Comparison of ENCODE assay signal across 1 cellular context in the genomic region with DNA sequence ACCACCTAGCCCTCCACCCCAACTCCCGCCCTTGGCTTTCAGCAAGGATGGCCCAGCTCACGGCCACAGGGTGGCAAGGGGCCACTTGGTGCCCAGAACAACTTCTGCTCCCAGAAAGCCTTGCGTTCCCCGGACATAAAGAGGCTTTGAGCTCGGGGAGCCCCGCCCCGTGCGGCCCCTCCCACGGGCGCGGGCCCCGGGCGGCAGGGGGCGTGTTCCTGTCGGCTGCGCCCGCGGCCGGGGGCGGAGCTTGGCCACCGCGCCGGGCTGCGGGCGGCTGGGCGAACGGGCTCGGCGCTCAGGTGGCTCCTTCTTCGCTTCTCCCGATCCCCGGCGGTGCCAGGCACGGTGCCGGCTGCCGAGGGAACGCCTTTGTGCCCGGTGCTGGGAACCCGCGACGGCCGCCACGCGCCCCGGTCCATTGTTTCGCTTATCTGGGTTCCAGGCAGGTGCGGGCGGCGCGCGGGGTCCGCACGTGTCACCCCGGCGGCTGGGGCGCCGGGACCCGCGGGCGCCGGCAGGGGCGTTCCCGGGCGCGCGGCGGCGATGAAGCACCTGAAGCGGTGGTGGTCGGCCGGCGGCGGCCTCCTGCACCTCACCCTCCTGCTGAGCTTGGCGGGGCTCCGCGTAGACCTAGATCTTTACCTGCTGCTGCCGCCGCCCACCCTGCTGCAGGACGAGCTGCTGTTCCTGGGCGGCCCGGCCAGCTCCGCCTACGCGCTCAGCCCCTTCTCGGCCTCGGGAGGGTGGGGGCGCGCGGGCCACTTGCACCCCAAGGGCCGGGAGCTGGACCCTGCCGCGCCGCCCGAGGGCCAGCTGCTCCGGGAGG.
TF ChIP-seq lines count a peak whose summit lies in the region.

A gene with protein sequence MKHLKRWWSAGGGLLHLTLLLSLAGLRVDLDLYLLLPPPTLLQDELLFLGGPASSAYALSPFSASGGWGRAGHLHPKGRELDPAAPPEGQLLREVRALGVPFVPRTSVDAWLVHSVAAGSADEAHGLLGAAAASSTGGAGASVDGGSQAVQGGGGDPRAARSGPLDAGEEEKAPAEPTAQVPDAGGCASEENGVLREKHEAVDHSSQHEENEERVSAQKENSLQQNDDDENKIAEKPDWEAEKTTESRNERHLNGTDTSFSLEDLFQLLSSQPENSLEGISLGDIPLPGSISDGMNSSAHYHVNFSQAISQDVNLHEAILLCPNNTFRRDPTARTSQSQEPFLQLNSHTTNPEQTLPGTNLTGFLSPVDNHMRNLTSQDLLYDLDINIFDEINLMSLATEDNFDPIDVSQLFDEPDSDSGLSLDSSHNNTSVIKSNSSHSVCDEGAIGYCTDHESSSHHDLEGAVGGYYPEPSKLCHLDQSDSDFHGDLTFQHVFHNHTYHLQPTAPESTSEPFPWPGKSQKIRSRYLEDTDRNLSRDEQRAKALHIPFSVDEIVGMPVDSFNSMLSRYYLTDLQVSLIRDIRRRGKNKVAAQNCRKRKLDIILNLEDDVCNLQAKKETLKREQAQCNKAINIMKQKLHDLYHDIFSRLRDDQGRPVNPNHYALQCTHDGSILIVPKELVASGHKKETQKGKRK (plus strand): TSS at position 246 of the 829 bp plus-strand sequence. CDS start 301 bp downstream, at position 547.

TF ChIP-seq in HepG2, 621 proteins besides CTCF, POLR2A, EP300 and RAD21 (continues in another document):
- TF ChIP-seq ZFAT (CRISPR knock-in tag; conservative IDR thresholded peaks at IDR 0.05) (no peak), HNF1A (IDR thresholded peaks at IDR 0.05; ENCODE audit: low read depth) (no peak), HNF1A (CRISPR knock-in tag; IDR thresholded peaks at IDR 0.05; ENCODE audit: borderline replicate concordance) (no peak), KLF9 (CRISPR knock-in tag; IDR thresholded peaks at IDR 0.05; ENCODE audit: low read depth) (no peak), SP4 (CRISPR knock-in tag; IDR thresholded peaks at IDR 0.05) (no peak), ZNF264 (CRISPR knock-in tag; IDR thresholded peaks at IDR 0.05) (no peak), ZFP91 (CRISPR knock-in tag; IDR thresholded peaks at IDR 0.05; ENCODE audit: borderline replicate concordance) (peak; percentile 23; the same call in 1 of the 2 replicates), SOX13 (IDR thresholded peaks at IDR 0.05) (no peak), SOX13 (CRISPR knock-in tag; conservative IDR thresholded peaks at IDR 0.05 in 1 of 2, IDR thresholded peaks at IDR 0.05 in 1 of 2) (no peak), ZNF749 (CRISPR knock-in tag; IDR thresholded peaks at IDR 0.05; ENCODE audit: borderline replicate concordance) (no peak), TBX2 (CRISPR knock-in tag; IDR thresholded peaks at IDR 0.05; ENCODE audit: borderline replicate concordance) (0 out of 2 replicates have a peak, but pooled peaks have one; percentile 36), ZNF616 (CRISPR knock-in tag; IDR thresholded peaks at IDR 0.05; ENCODE audit: low read depth) (no peak), ZBTB21 (CRISPR knock-in tag; IDR thresholded peaks at IDR 0.05) (no peak), THAP11 (CRISPR knock-in tag; IDR thresholded peaks at IDR 0.05) (peak; percentile 53), ATF5 (CRISPR knock-in tag; IDR thresholded peaks at IDR 0.05; ENCODE audit: low read depth) (no peak), ZNF800 (CRISPR knock-in tag; IDR thresholded peaks at IDR 0.05) (no peak), DMAP1 (CRISPR knock-in tag; IDR thresholded peaks at IDR 0.05) (no peak), MLLT10 (CRISPR knock-in tag; IDR thresholded peaks at IDR 0.05) (no peak), AKAP8 (CRISPR knock-in tag; IDR thresholded peaks at IDR 0.05) (no peak), BHLHE40 (IDR thresholded peaks at IDR 0.05; ENCODE audit: low read length) (0 out of 2 replicates have a peak, but pooled peaks have one; percentile 36), NCOR1 (IDR thresholded peaks at IDR 0.05; ENCODE audit: borderline replicate concordance, low read length) (no peak), PHF8 (CRISPR knock-in tag; IDR thresholded peaks at IDR 0.05) (peak; percentile 25; the same call in 1 of the 2 replicates), NR2C2 (CRISPR knock-in tag; IDR thresholded peaks at IDR 0.05; ENCODE audit: borderline replicate concordance) (no peak), SNAPC5 (CRISPR knock-in tag; IDR thresholded peaks at IDR 0.05; ENCODE audit: borderline replicate concordance) (no peak), PATZ1 (CRISPR knock-in tag; IDR thresholded peaks at IDR 0.05) (peak; percentile 73; the same call in 1 of the 2 replicates), ZBTB43 (CRISPR knock-in tag; conservative IDR thresholded peaks at IDR 0.05) (no peak), POLR2AphosphoS5 (IDR thresholded peaks at IDR 0.05; ENCODE audit: low read depth, low read length) (peak; percentile 35; the same call in 1 of the 2 replicates), NONO (IDR thresholded peaks at IDR 0.05) (no peak), NONO (CRISPR knock-in tag; conservative IDR thresholded peaks at IDR 0.05) (0 out of 2 replicates have a peak, but pooled peaks have one; percentile 28), SMAD3 (CRISPR knock-in tag; IDR thresholded peaks at IDR 0.05) (no peak), MAZ (IDR thresholded peaks at IDR 0.05; ENCODE audit: borderline replicate concordance, low read depth, low read length) (no peak), MAZ (CRISPR knock-in tag; IDR thresholded peaks at IDR 0.05; ENCODE audit: low read depth) (peak; percentile 76; the same call in 1 of the 2 replicates), ZNF441 (CRISPR knock-in tag; IDR thresholded peaks at IDR 0.05; ENCODE audit: borderline replicate concordance) (peak; percentile 22; the same call in 1 of the 2 replicates), ZFX (CRISPR knock-in tag; IDR thresholded peaks at IDR 0.05; ENCODE audit: low read depth) (peak; percentile 39; the same call in 1 of the 2 replicates)
- TF ChIP-seq, protein P1, sequence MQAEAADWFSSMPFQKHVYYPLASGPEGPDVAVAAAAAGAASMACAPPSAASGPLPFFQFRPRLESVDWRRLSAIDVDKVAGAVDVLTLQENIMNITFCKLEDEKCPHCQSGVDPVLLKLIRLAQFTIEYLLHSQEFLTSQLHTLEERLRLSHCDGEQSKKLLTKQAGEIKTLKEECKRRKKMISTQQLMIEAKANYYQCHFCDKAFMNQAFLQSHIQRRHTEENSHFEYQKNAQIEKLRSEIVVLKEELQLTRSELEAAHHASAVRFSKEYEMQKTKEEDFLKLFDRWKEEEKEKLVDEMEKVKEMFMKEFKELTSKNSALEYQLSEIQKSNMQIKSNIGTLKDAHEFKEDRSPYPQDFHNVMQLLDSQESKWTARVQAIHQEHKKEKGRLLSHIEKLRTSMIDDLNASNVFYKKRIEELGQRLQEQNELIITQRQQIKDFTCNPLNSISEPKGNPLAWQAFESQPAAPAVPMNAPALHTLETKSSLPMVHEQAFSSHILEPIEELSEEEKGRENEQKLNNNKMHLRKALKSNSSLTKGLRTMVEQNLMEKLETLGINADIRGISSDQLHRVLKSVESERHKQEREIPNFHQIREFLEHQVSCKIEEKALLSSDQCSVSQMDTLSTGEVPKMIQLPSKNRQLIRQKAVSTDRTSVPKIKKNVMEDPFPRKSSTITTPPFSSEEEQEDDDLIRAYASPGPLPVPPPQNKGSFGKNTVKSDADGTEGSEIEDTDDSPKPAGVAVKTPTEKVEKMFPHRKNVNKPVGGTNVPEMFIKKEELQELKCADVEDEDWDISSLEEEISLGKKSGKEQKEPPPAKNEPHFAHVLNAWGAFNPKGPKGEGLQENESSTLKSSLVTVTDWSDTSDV (CRISPR knock-in tag; IDR thresholded peaks at IDR 0.05), result no peak
- TF ChIP-seq, protein P2, sequence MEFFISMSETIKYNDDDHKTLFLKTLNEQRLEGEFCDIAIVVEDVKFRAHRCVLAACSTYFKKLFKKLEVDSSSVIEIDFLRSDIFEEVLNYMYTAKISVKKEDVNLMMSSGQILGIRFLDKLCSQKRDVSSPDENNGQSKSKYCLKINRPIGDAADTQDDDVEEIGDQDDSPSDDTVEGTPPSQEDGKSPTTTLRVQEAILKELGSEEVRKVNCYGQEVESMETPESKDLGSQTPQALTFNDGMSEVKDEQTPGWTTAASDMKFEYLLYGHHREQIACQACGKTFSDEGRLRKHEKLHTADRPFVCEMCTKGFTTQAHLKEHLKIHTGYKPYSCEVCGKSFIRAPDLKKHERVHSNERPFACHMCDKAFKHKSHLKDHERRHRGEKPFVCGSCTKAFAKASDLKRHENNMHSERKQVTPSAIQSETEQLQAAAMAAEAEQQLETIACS (CRISPR knock-in tag; IDR thresholded peaks at IDR 0.05), result peak; percentile 41; the same call in 1 of the 2 replicates
